In the genomic region with DNA sequence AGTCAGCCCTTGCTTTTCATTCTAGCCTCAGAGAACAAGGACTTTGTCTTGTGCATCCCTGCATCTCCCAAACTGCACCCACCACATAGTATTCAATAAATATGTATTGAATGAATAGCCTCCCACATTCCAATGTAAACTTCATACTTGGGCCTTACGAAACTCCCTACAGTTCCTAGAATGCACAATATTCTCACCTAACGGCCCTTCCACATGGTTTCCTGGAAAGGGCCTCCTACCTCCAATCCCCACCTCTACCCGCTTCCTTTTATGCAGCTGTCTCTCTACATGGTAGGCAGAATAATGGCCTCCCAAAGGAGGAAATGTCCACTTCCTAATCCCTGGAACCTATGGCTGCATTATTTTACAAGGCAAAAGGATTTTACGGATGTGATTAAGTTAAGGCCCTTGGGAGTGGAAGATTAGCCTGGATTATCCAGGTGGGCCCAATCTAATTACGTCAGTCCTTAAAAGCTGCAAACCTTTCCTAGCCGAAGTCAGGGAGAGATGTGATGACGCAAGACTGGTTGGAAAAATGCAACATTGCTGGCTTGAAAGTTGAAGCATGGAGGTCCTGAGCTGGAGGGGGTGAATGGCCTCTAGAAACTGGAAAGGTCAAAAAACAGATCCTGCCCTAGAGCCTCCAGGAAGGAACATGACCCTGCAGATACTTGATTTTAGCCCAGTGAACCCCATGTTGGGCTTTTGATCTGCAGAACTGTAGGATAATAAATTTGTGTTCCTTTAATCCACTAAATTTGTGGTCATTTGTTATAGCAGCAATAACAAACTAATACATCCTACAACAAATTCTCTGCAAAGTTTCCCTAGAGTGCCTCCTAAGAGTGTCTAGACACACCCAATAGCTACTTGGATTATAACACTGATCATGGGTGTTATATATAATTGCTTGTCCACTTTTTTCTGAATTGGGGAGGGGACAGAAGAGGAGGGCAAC, we compare ENCODE assay signal across 22 cellular contexts. TPM values are rescaled to one million over a fixed set of nuclear protein-coding genes. Genes with fewer than 3 reads are reported as not detected.
DNase-seq lines count a peak whose midpoint lies in the region; ATAC-seq, FAIRE-seq and TF ChIP-seq lines count a peak whose summit lies in the region.
"Had no signal": no experiment of that assay in that cellular context is flagged by ENCODE, and none has a peak within 500 bp of the region (broad histone marks: within the 10 kb centered on the region; RNA-seq: fewer than 3 reads in every experiment).

No MANE protein-coding gene starts in this region.

- H3K23ac ChIP-seq in H1 (ENCODE audit: insufficient read length), result no peak overlapping the region
- no peak overlapping the region for H3K23ac ChIP-seq in mesendoderm (ENCODE audit: low read length)

- no peak for DNase-seq in activated CD4-positive, alpha-beta T cell treated with anti-CD3 and anti-CD28 coated beads, Interleukin-2, amount 10 ng/mL, durations not matched to agents 7 days and 5 days
- no peak for DNase-seq in activated CD4-positive, alpha-beta T cell treated with anti-CD3 and anti-CD28 coated beads, Interleukin-2, amount 50 U/mL, for 1 hour
- DNase-seq in NCI-H82 treated with DMSO at 0.1 percent for 48 hours (lab: John Stamatoyannopoulos, UW; ENCODE audit: unreplicated experiment), result peak; percentile 97
- DNase-seq in H1 (ENCODE audit: low read depth in 1 of 2, low spot score in 2 of 2), result no peak
- no peak for DNase-seq in AG08396 (ENCODE audit: low spot score)
- no peak for DNase-seq in mesendoderm
- DNase-seq in GM19240 (ENCODE audit: insufficient read length, low spot score), result no peak
- DNase-seq: CD8-positive, alpha-beta memory T cell; DND-41; GDM1; H7; NCI-H1417; NCI-H1930; NCI-H748 treated with DMSO at 0.1 percent for 48 hours; Right ventricle myocardium superior; SK-N-SH; T-cell had no signal

- no peak for ATAC-seq in HG02870 (IDR thresholded peaks at IDR 0.05; ENCODE audit: unreplicated experiment)
- ATAC-seq: T-cell had no signal

- H3K27ac ChIP-seq in H1 (ENCODE audit: low read depth, low read length), result no peak overlapping the region
- no peak overlapping the region for H3K27ac ChIP-seq in mesendoderm (ENCODE audit: low read depth, low read length)
- H3K27ac ChIP-seq: 22Rv1 had no signal

- peaks cover 0 to 3% (median under 1%) of the 10 kb centered on the region in 4 experiments; a peak in 1 of 7 replicates for H3K27me3 ChIP-seq in H1 (replicated peaks in 1 of 4; ENCODE audit: control insufficient read depth in 3 of 4, extremely low read depth in 1 of 4, insufficient read depth in 3 of 4, low read length in 3 of 4)
- no peaks in the 10 kb centered on the region for H3K27me3 ChIP-seq in mesendoderm (ENCODE audit: insufficient read depth, low read length, poor library complexity)

- peaks cover 45% of the 10 kb centered on the region for H3K4me1 Mint-ChIP-seq in activated CD4-positive, alpha-beta T cell treated with anti-CD3 and anti-CD28 coated beads, Interleukin-2, amount 10 ng/mL, durations not matched to agents 7 days and 5 days

- no peak overlapping the region for H2BK20ac ChIP-seq in H1 (ENCODE audit: low read length)

- H3K14ac ChIP-seq in H1 (ENCODE audit: insufficient read length), result no peak overlapping the region

- no peak for TF ChIP-seq RAD21 in H1 (IDR thresholded peaks at IDR 0.05 in 1 of 2, conservative IDR thresholded peaks at IDR 0.05 in 1 of 2; ENCODE audit: low read depth in 2 of 2, low read length in 2 of 2)

- peaks cover 4% of the 10 kb centered on the region for H3K36me3 Mint-ChIP-seq in activated CD4-positive, alpha-beta T cell treated with anti-CD3 and anti-CD28 coated beads, Interleukin-2, amount 10 ng/mL, durations not matched to agents 7 days and 5 days (ENCODE audit: low read depth)
- H3K36me3 Mint-ChIP-seq: T-cell had no signal

- CTCF ChIA-PET in activated CD4-positive, alpha-beta T cell treated with anti-CD3 and anti-CD28 coated beads, Interleukin-2, amount 10 ng/mL, durations not matched to agents 7 days and 5 days (lab: Charles Lee), result interaction anchor here (1.1 to 8.8 kb wide), 4 partner anchors 35 to 69 kb away, joined by 3 to 57 read pairs (median 10); no protein-coding TSS in a partner anchor
- CTCF ChIA-PET in H1 (lab: Charles Lee; ENCODE audit: partially characterized antibody), result interaction anchor here (0.7 to 49.0 kb wide), 4 partner anchors 19 to 199 kb away, joined by 3 to 2124 read pairs (median 182); no protein-coding TSS in a partner anchor

- peak overlapping the region; percentile 38 for H3K27ac Mint-ChIP-seq in activated CD4-positive, alpha-beta T cell treated with anti-CD3 and anti-CD28 coated beads, Interleukin-2, amount 10 ng/mL, durations not matched to agents 7 days and 5 days
- H3K27ac Mint-ChIP-seq: T-cell had no signal

- 86% methylated on average over 7 of the region's 7 CpGs; no CpG with 5 or more reads in 1 of the 2 experiments for whole genome bisulfite sequencing in H1 (ENCODE audit: extremely low coverage in 1 of 2, insufficient coverage in 1 of 2, insufficient read length in 1 of 2, insufficient replicate concordance in 2 of 2, low coverage in 1 of 2, low lambda C conversion rate in 2 of 2, missing lambda C conversion rate in 1 of 2), 2 experiments
- WGBS in mesendoderm (ENCODE audit: extremely low coverage, insufficient coverage, low lambda C conversion rate), result no CpG with 5 or more reads among the region's 7 CpGs

- no peaks in the 10 kb centered on the region for H3K27me3 Mint-ChIP-seq in activated CD4-positive, alpha-beta T cell treated with anti-CD3 and anti-CD28 coated beads, Interleukin-2, amount 10 ng/mL, durations not matched to agents 7 days and 5 days
- H3K27me3 Mint-ChIP-seq: T-cell had no signal

- H4K20me1 ChIP-seq in H1 (replicated peaks in 1 of 2; ENCODE audit: control insufficient read depth in 1 of 2, insufficient read depth in 2 of 2, low read length in 2 of 2), result no peaks in the 10 kb centered on the region

- TF ChIP-seq CTCF in H1 (IDR thresholded peaks at IDR 0.05; ENCODE audit: control extremely low read depth in 1 of 3, insufficient read depth in 1 of 3, low read depth in 1 of 3, low read length in 3 of 3), result no peak

- no peak overlapping the region for H2AFZ ChIP-seq in H1 (ENCODE audit: low read length)

- H3K4me3 Mint-ChIP-seq in activated CD4-positive, alpha-beta T cell treated with anti-CD3 and anti-CD28 coated beads, Interleukin-2, amount 10 ng/mL, durations not matched to agents 7 days and 5 days, result no peak overlapping the region
- H3K4me3 Mint-ChIP-seq: T-cell had no signal

- no peaks in the 10 kb centered on the region for H3K9me3 ChIP-seq in H1 (ENCODE audit: insufficient read depth in 2 of 2, low read depth in 1 of 2, low read length in 1 of 2)
- H3K9me3 ChIP-seq: SK-N-SH had no signal

- H4K5ac ChIP-seq in H1 (ENCODE audit: insufficient read length, low read depth, low read length), result no peak overlapping the region
- H4K5ac ChIP-seq in mesendoderm (ENCODE audit: low read length), result no peak overlapping the region

- no peak overlapping the region for H2BK120ac ChIP-seq in H1 (replicated peaks; ENCODE audit: low read depth, low read length)
- no peak overlapping the region for H2BK120ac ChIP-seq in mesendoderm (ENCODE audit: low read depth, low read length)

- H3K79me1 ChIP-seq in H1 (ENCODE audit: low read depth, low read length) (no peaks in the 10 kb centered on the region), mesendoderm (ENCODE audit: low read length) (no peaks in the 10 kb centered on the region)

- no peak for TF ChIP-seq EP300 in H1 (IDR thresholded peaks at IDR 0.05; ENCODE audit: borderline replicate concordance in 1 of 2, low read depth in 2 of 2, low read length in 2 of 2)

- H3K4me2 ChIP-seq in H1 (ENCODE audit: insufficient read depth in 1 of 2, low read depth in 2 of 2, low read length in 2 of 2), result no peak overlapping the region
- no peak overlapping the region for H3K4me2 ChIP-seq in mesendoderm (ENCODE audit: low read length)
- H3K4me2 ChIP-seq: SK-N-SH had no signal

- H2BK5ac ChIP-seq in H1 (ENCODE audit: low read depth, low read length), result no peak overlapping the region
- H2BK5ac ChIP-seq in mesendoderm (ENCODE audit: low read length), result no peak overlapping the region

- no peak for TF ChIP-seq POLR2A in H1 (IDR thresholded peaks at IDR 0.05; ENCODE audit: control extremely low read depth in 1 of 2, low read depth in 2 of 2, low read length in 2 of 2)

- H3K4me3 ChIP-seq in H1 (ENCODE audit: extremely low read depth in 1 of 4, insufficient read depth in 2 of 4, low read depth in 3 of 4, low read length in 4 of 4), result no peak overlapping the region
- no peak overlapping the region for H3K4me3 ChIP-seq in mesendoderm (ENCODE audit: low read length)

- H3K9ac ChIP-seq in H1 (replicated peaks in 1 of 4; ENCODE audit: extremely low read depth in 1 of 4, low read depth in 3 of 4, low read length in 3 of 4) (no peak overlapping the region), mesendoderm (ENCODE audit: low read length) (no peak overlapping the region)
- H3K9ac ChIP-seq: SK-N-SH had no signal

- H3K56ac ChIP-seq in H1 (replicated peaks; ENCODE audit: insufficient read length, low read depth, low read length) (no peak overlapping the region), mesendoderm (ENCODE audit: low read length) (no peak overlapping the region)

- H2BK15ac ChIP-seq in H1 (ENCODE audit: low read length), result no peak overlapping the region
- no peak overlapping the region for H2BK15ac ChIP-seq in mesendoderm (replicated peaks; ENCODE audit: low read depth)

- no peaks in the 10 kb centered on the region for H3K79me2 ChIP-seq in H1 (ENCODE audit: control insufficient read depth in 1 of 2, insufficient read depth in 2 of 2, low read length in 2 of 2)
- no peaks in the 10 kb centered on the region for H3K79me2 ChIP-seq in mesendoderm (ENCODE audit: control insufficient read depth, insufficient read depth, low read length)

- H3K36me3 ChIP-seq in H1 (ENCODE audit: control insufficient read depth in 2 of 4, insufficient read depth in 4 of 4, low read length in 3 of 4) (no peaks in the 10 kb centered on the region), mesendoderm (ENCODE audit: control insufficient read depth, insufficient read depth, low read length) (no peaks in the 10 kb centered on the region)

- H2BK12ac ChIP-seq in H1 (ENCODE audit: low read depth, low read length), result no peak overlapping the region

- POLR2A ChIA-PET in activated CD4-positive, alpha-beta T cell treated with anti-CD3 and anti-CD28 coated beads, Interleukin-2, amount 10 ng/mL, durations not matched to agents 7 days and 5 days (lab: Charles Lee), result no interaction called here
- POLR2A ChIA-PET in H1 (lab: Charles Lee; ENCODE audit: partially characterized antibody), result interaction anchor here (1.0 to 1.8 kb wide), 4 partner anchors 8 to 87 kb away, joined by 3 to 5 read pairs (median 4); no protein-coding TSS in a partner anchor

- no peak for FAIRE-seq in H1 (lab: Jason Lieb, UNC)
- FAIRE-seq: GM12891, GM18507, RCC 7860 had no signal

- no peak overlapping the region for H4K91ac ChIP-seq in H1 (replicated peaks; ENCODE audit: insufficient read length, low read length)

- H3K9me3 Mint-ChIP-seq in activated CD4-positive, alpha-beta T cell treated with anti-CD3 and anti-CD28 coated beads, Interleukin-2, amount 10 ng/mL, durations not matched to agents 7 days and 5 days, result no peaks in the 10 kb centered on the region
- H3K9me3 Mint-ChIP-seq: CD8-positive, alpha-beta memory T cell; T-cell had no signal

- no peak overlapping the region for H4K8ac ChIP-seq in H1 (ENCODE audit: extremely low read depth, insufficient read depth, low read length)
- no peak overlapping the region for H4K8ac ChIP-seq in mesendoderm (ENCODE audit: low read depth, low read length)

- H3K18ac ChIP-seq in H1 (ENCODE audit: extremely low read depth, low read length), result no peak overlapping the region
- H3K18ac ChIP-seq in mesendoderm (ENCODE audit: low read length), result no peak overlapping the region

- H2AK5ac ChIP-seq in H1 (ENCODE audit: low read depth, low read length) (no peak overlapping the region), mesendoderm (ENCODE audit: low read length) (no peak overlapping the region)

- peaks cover 4% of the 10 kb centered on the region; the same call in 1 of the 2 replicates for H3K23me2 ChIP-seq in H1 (ENCODE audit: low read depth, low read length)

- H3K4me1 ChIP-seq in H1 (replicated peaks in 1 of 4; ENCODE audit: control insufficient read depth in 3 of 4, insufficient read depth in 4 of 4, low read length in 3 of 4) (peaks cover 0 to 4% (median 1%) of the 10 kb centered on the region in 4 experiments; a peak in 1 of 7 replicates), mesendoderm (ENCODE audit: control insufficient read depth, low read depth, low read length) (no peaks in the 10 kb centered on the region)

- no peak overlapping the region for H3K4ac ChIP-seq in H1 (replicated peaks; ENCODE audit: insufficient read length, low read depth, low read length)
- H3K4ac ChIP-seq in mesendoderm (ENCODE audit: low read depth, low read length), result no peak overlapping the region

RNA-seq across cellular contexts. Expression of a gene that starts 5.2 kb away (rescaled TPM):
- total RNA-seq in activated CD4-positive, alpha-beta T cell treated with anti-CD3 and anti-CD28 coated beads, Interleukin-2, amount 10 ng/mL, durations not matched to agents 7 days and 5 days, result 10 to 100 TPM; 27.4 to 28.9 TPM
- 36.7 and 36.9 TPM in 2 replicates for total RNA-seq in H1 (2021; fragmentation: NEBNext Ultra II Directional; extraction: Animal tissue kit (Norgen Biotek cat#: 25700))
- 20.4 and 26.0 TPM in 2 replicates for polyA plus RNA-seq in H1 (2011; rRNA removed)
- 15.9 TPM for polyA plus RNA-seq in H1 (2011; cell fraction: cytosol; rRNA removed)
- polyA plus RNA-seq in H1 (2011; cell fraction: nucleus; rRNA removed), result 30.4 TPM
- polyA plus RNA-seq in H1 (2012, experiment 1 of 2), result 11.3 to 13.9 TPM (median 12.5 TPM) in 4 replicates
- polyA plus RNA-seq in H1 (2012, experiment 2 of 2), result 8.4 TPM
- polyA plus RNA-seq in H1 (2013, experiment 1 of 2), result 8.5 TPM
- 7.8 TPM for polyA plus RNA-seq in H1 (2013, experiment 2 of 2)
- 44.4 and 55.8 TPM in 2 replicates for polyA minus RNA-seq in H1 (2011; rRNA and poly(A)+ RNA removed)
- 30.4 TPM for polyA minus RNA-seq in H1 (2011; cell fraction: cytosol; rRNA and poly(A)+ RNA removed)
- polyA minus RNA-seq in H1 (2011; cell fraction: nucleus; rRNA and poly(A)+ RNA removed), result 37.1 TPM
- 6.1 TPM for polyA plus RNA-seq in mesendoderm (2013, experiment 1 of 2)
- polyA plus RNA-seq in mesendoderm (2013, experiment 2 of 2), result 6.1 TPM

RNA-seq across cellular contexts. Expression of a gene that starts 16.4 kb away (rescaled TPM):
- 10 to 100 TPM; 95.0 to 98.1 TPM for total RNA-seq in activated CD4-positive, alpha-beta T cell treated with anti-CD3 and anti-CD28 coated beads, Interleukin-2, amount 10 ng/mL, durations not matched to agents 7 days and 5 days
- total RNA-seq in H1 (2021; fragmentation: NEBNext Ultra II Directional; extraction: Animal tissue kit (Norgen Biotek cat#: 25700)), result 81.7 and 84.9 TPM in 2 replicates
- polyA plus RNA-seq in H1 (2011; rRNA removed), result 10.0 and 10.8 TPM in 2 replicates
- 12.8 TPM for polyA plus RNA-seq in H1 (2011; cell fraction: cytosol; rRNA removed)
- polyA plus RNA-seq in H1 (2011; cell fraction: nucleus; rRNA removed), result 23.1 TPM
- polyA plus RNA-seq in H1 (2012, experiment 1 of 2), result 9.8 to 13.2 TPM (median 11.4 TPM) in 4 replicates
- polyA plus RNA-seq in H1 (2012, experiment 2 of 2), result 2.0 TPM
- polyA plus RNA-seq in H1 (2013, experiment 1 of 2), result 20.5 TPM
- polyA plus RNA-seq in H1 (2013, experiment 2 of 2), result 18.6 TPM
- polyA minus RNA-seq in H1 (2011; rRNA and poly(A)+ RNA removed), result 75.0 and 83.5 TPM in 2 replicates
- polyA minus RNA-seq in H1 (2011; cell fraction: cytosol; rRNA and poly(A)+ RNA removed), result 26.9 TPM
- 109 TPM for polyA minus RNA-seq in H1 (2011; cell fraction: nucleus; rRNA and poly(A)+ RNA removed)
- polyA plus RNA-seq in mesendoderm (2013, experiment 1 of 2), result 10.9 TPM
- polyA plus RNA-seq in mesendoderm (2013, experiment 2 of 2), result 10.7 TPM
